In the genomic region with DNA sequence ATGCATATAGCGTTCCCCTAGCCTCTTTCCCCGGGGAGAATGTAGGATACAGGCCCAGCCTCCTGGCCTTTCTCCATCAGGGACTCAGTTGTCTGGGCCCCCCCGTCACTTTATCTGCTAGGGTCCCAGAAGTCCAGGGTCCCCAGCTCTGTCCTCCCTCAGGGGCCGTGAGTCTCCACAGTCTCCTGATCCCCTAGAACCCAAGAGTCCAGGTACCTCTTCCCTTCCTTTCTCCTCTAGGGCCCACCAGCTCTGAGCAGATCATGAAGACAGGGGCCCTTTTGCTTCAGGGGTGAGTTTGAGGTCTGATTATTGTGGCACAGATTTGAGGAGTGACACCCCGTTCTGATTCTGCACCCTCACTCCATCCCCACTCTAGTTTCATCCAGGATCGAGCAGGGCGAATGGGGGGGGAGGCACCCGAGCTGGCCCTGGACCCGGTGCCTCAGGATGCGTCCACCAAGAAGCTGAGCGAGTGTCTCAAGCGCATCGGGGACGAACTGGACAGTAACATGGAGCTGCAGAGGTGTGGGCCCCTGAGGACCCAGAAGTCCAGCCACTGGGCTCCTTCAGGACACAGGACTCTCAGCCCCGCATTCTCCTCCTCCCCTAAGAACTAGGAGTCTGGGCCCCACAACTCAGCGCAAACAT, we compare ENCODE assay signal across 9 cellular contexts. TPM values are rescaled to one million over a fixed set of nuclear protein-coding genes. Genes with fewer than 3 reads are reported as not detected.
DNase-seq lines count a peak whose midpoint lies in the region; ATAC-seq, FAIRE-seq and TF ChIP-seq lines count a peak whose summit lies in the region.
"Had no signal": no experiment of that assay in that cellular context is flagged by ENCODE, and none has a peak within 500 bp of the region (broad histone marks: within the 10 kb centered on the region; RNA-seq: fewer than 3 reads in every experiment).

No MANE protein-coding gene starts in this region.

- TF ChIP-seq RAD21 in GM12878 (IDR thresholded peaks at IDR 0.05; ENCODE audit: insufficient read depth, low read depth, low read length): no peak

- no peaks in the 10 kb centered on the region; a peak in 1 of 4 replicates for H3K36me3 ChIP-seq in GM12878 (ENCODE audit: control insufficient read depth in 2 of 2, insufficient read depth in 2 of 2, low read length in 1 of 2)
- peaks cover 9% of the 10 kb centered on the region for H3K36me3 ChIP-seq in upper lobe of right lung

- peak overlapping the region; percentile 99 for H3K4me2 ChIP-seq in GM12878 (ENCODE audit: control insufficient read depth, insufficient read depth)

- no peak for TF ChIP-seq EP300 in GM12878 (IDR thresholded peaks at IDR 0.05; ENCODE audit: borderline replicate concordance in 1 of 2, control insufficient read depth in 1 of 2, low read depth in 2 of 2, low read length in 2 of 2)

- CTCF ChIA-PET in activated naive CD4-positive, alpha-beta T cell treated with anti-CD3 and anti-CD28 coated beads, Interleukin-2, amount 10 ng/mL, durations not matched to agents 7 days and 5 days (lab: Charles Lee): no interaction called here
- CTCF ChIA-PET in GM12878 (lab: Yijun Ruan, JAX): interaction anchor here (1.6 to 2.1 kb wide), 3 partner anchors 11 to 167 kb away, joined by 4 to 10 read pairs (median 7); no protein-coding TSS in a partner anchor

- H3K4me3 Mint-ChIP-seq in activated naive CD4-positive, alpha-beta T cell treated with anti-CD3 and anti-CD28 coated beads, Interleukin-2, amount 10 ng/mL, durations not matched to agents 7 days and 5 days: peak overlapping the region; percentile 79
- peak overlapping the region; percentile 94 for H3K4me3 Mint-ChIP-seq in memory B cell

- peaks cover 23% of the 10 kb centered on the region for H3K79me2 ChIP-seq in GM12878 (ENCODE audit: control insufficient read depth, insufficient read depth, low read length)

- intact Hi-C loops in GM12878 (cut with micrococcal nuclease; ENCODE audit: unreplicated experiment): no loop called here
- intact Hi-C loops in upper lobe of right lung (cut with DNase I): no loop called here

- no peak for ATAC-seq in GM12878
- no peak for ATAC-seq in memory B cell (ENCODE audit: low read depth)
- no peak for ATAC-seq in upper lobe of right lung
- ATAC-seq in GM18520 (IDR thresholded peaks at IDR 0.05; ENCODE audit: unreplicated experiment): no peak

- no peaks in the 10 kb centered on the region for H3K9me3 ChIP-seq in GM12878 (replicated peaks; ENCODE audit: control insufficient read depth, insufficient read depth, low read length)
- no peaks in the 10 kb centered on the region for H3K9me3 ChIP-seq in upper lobe of right lung

- no peaks in the 10 kb centered on the region for H3K9me3 Mint-ChIP-seq in activated naive CD4-positive, alpha-beta T cell treated with anti-CD3 and anti-CD28 coated beads, Interleukin-2, amount 10 ng/mL, durations not matched to agents 7 days and 5 days
- H3K9me3 Mint-ChIP-seq in memory B cell: no peaks in the 10 kb centered on the region

- TF ChIP-seq POLR2A in GM12878 (IDR thresholded peaks at IDR 0.05; ENCODE audit: low read depth, low read length): no peak

- H3K27me3 Mint-ChIP-seq in activated naive CD4-positive, alpha-beta T cell treated with anti-CD3 and anti-CD28 coated beads, Interleukin-2, amount 10 ng/mL, durations not matched to agents 7 days and 5 days: peaks cover 8% of the 10 kb centered on the region
- H3K27me3 Mint-ChIP-seq in memory B cell: no peaks in the 10 kb centered on the region

- H3K4me1 ChIP-seq in GM12878 (ENCODE audit: control insufficient read depth, insufficient read depth, low read length): peaks cover 5% of the 10 kb centered on the region; the same call in 1 of the 2 replicates
- peaks cover 13% of the 10 kb centered on the region for H3K4me1 ChIP-seq in upper lobe of right lung

- H3K27me3 ChIP-seq in GM12878 (replicated peaks in 1 of 2; ENCODE audit: control insufficient read depth in 2 of 2, insufficient read depth in 2 of 2, low read length in 1 of 2) (no peaks in the 10 kb centered on the region), upper lobe of right lung (no peaks in the 10 kb centered on the region)

- H3K36me3 Mint-ChIP-seq in activated naive CD4-positive, alpha-beta T cell treated with anti-CD3 and anti-CD28 coated beads, Interleukin-2, amount 10 ng/mL, durations not matched to agents 7 days and 5 days: peaks cover 35% of the 10 kb centered on the region
- peaks cover 10% of the 10 kb centered on the region for H3K36me3 Mint-ChIP-seq in memory B cell

- H3K27ac Mint-ChIP-seq in activated naive CD4-positive, alpha-beta T cell treated with anti-CD3 and anti-CD28 coated beads, Interleukin-2, amount 10 ng/mL, durations not matched to agents 7 days and 5 days: peak overlapping the region; percentile 91
- H3K27ac Mint-ChIP-seq in memory B cell: peak overlapping the region; percentile 26

- BruUV-seq in GM12878 (replicated peaks; lab: Mats Ljungman, UMichigan): no TSS peak

- H3K9ac ChIP-seq in GM12878 (ENCODE audit: control insufficient read depth, insufficient read depth, low read length): peak overlapping the region; percentile 100

- RAD21 ChIA-PET in GM12878 (lab: Charles Lee; ENCODE audit: unreplicated experiment): interaction anchor here (0.9 to 2.4 kb wide), 2 partner anchors 9 to 56 kb away, joined by 3 to 8 read pairs; partner anchors contain the start of gene NUCB1

- WGBS in GM12878 (ENCODE audit: insufficient coverage, insufficient replicate concordance, low lambda C conversion rate, missing lambda C conversion rate): 38% methylated on average over 16 of the region's 16 CpGs

- H3K4me1 Mint-ChIP-seq in activated naive CD4-positive, alpha-beta T cell treated with anti-CD3 and anti-CD28 coated beads, Interleukin-2, amount 10 ng/mL, durations not matched to agents 7 days and 5 days: peaks cover 51% of the 10 kb centered on the region
- H3K4me1 Mint-ChIP-seq in memory B cell: peaks cover 19% of the 10 kb centered on the region

- FAIRE-seq in GM12878 (lab: Jason Lieb, UNC): no peak

- DNase-seq in activated naive CD4-positive, alpha-beta T cell treated with anti-CD3 and anti-CD28 coated beads, Interleukin-2, amount 10 ng/mL, durations not matched to agents 7 days and 5 days: no peak
- DNase-seq in activated naive CD4-positive, alpha-beta T cell treated with Interleukin-2 at 50 U/mL for 16 hours: no peak
- DNase-seq in GM12878 (ENCODE audit: low read depth, low spot score) (no peak), memory B cell (ENCODE audit: low spot score in 2 of 2) (no peak), upper lobe of right lung (no peak), NCI-H1092 treated with DMSO at 0.1 percent for 48 hours (lab: John Stamatoyannopoulos, UW) (no peak), nucleus accumbens (lab: John Stamatoyannopoulos, UW) (no peak)

- H2AFZ ChIP-seq in GM12878 (ENCODE audit: control insufficient read depth, low read depth, low read length): peak overlapping the region; percentile 75; the same call in 1 of the 2 replicates

- in situ Hi-C loops in GM12878 (cut with MboI): no loop called here

- peak overlapping the region; percentile 98 for H3K4me3 ChIP-seq in GM12878
- peak overlapping the region; percentile 97 for H3K4me3 ChIP-seq in upper lobe of right lung

- SMC1A ChIA-PET in GM12878 (lab: Charles Lee; ENCODE audit: uncharacterized antibody, unreplicated experiment): interaction anchor here (1.1 to 1.9 kb wide), 5 partner anchors 23 to 167 kb away, joined by 3 to 6 read pairs (median 3); partner anchors contain the start of gene NUCB1

- no peaks in the 10 kb centered on the region for H4K20me1 ChIP-seq in GM12878 (ENCODE audit: control insufficient read depth, insufficient read depth)

- H3K27ac ChIP-seq in GM12878 (ENCODE audit: control insufficient read depth, insufficient read depth) (peak overlapping the region; percentile 99), upper lobe of right lung (peak overlapping the region; percentile 92)

- POLR2A ChIA-PET in GM12878 (lab: Charles Lee): interaction anchor here (0.5 to 2.7 kb wide), 6 partner anchors 8 to 81 kb away, joined by 3 to 13 read pairs (median 8); partner anchors contain the start of genes DHDH, FTL and NUCB1

- no peak for TF ChIP-seq CTCF in GM12878 (IDR thresholded peaks at IDR 0.05 in 2 of 3, conservative IDR thresholded peaks at IDR 0.05 in 1 of 3; ENCODE audit: control insufficient read depth in 2 of 3, extremely low read depth in 1 of 3, insufficient read depth in 1 of 3, low read depth in 3 of 3, low read length in 3 of 3)
- TF ChIP-seq CTCF in upper lobe of right lung (IDR thresholded peaks at IDR 0.05): no peak

RNA-seq across cellular contexts. Expression of gene BAX, which starts 0.8 kb away (rescaled TPM):
- 45.7 and 48.8 TPM in 2 replicates for total RNA-seq in GM12878 (2013; cell fraction: nucleolus; rRNA removed)
- total RNA-seq in GM12878 (2014; rRNA removed) (114 and 119 TPM in 2 replicates), GM12878 (2014; rRNA removed; fragmentation: Illumina TruSeq; extraction: Trizol) (73.1 and 73.4 TPM in 2 replicates), GM12878 (2021) (221 and 223 TPM in 2 replicates), upper lobe of right lung (127 TPM)
- polyA plus RNA-seq in GM12878 (2011; ENCODE audit: low read depth): 270 TPM
- polyA plus RNA-seq in GM12878 (2011; rRNA removed) (104 and 163 TPM in 2 replicates), GM12878 (2014; fragmentation: Illumina TruSeq; extraction: Trizol) (61.4 and 122 TPM in 2 replicates), GM12878 (2014; fragmentation: Nextera tagmentation; extraction: Ambion mirVana) (10 to 100 TPM in 1 of 2 experiments, 1 to 10 TPM in 1; 7.2 to 15.3 TPM), GM12878 (2014; rRNA removed) (205 and 237 TPM in 2 replicates), GM12878 (2016; fragmentation: Nextera tagmentation; extraction: Ambion mirVana) (100 to 1,000 TPM; 152 to 164 TPM)
- polyA plus RNA-seq in GM12878 (2011; cell fraction: cytosol; rRNA removed): 226 and 231 TPM in 2 replicates
- 190 and 218 TPM in 2 replicates for polyA plus RNA-seq in GM12878 (2011; cell fraction: nucleus; rRNA removed)
- 155 and 219 TPM in 2 replicates for polyA plus RNA-seq in GM12878 (2012)
- polyA minus RNA-seq in GM12878 (2011; rRNA and poly(A)+ RNA removed): 47.0 and 93.4 TPM in 2 replicates
- polyA minus RNA-seq in GM12878 (2011; cell fraction: cytosol; rRNA and poly(A)+ RNA removed): 68.7 and 69.7 TPM in 2 replicates
- 66.3 and 104 TPM in 2 replicates for polyA minus RNA-seq in GM12878 (2011; cell fraction: nucleus; rRNA and poly(A)+ RNA removed)

RNA-seq across cellular contexts. Expression of gene FTL, which starts 9.7 kb away (rescaled TPM):
- total RNA-seq in GM12878 (2013; cell fraction: nucleolus; rRNA removed): 86.0 and 88.4 TPM in 2 replicates
- total RNA-seq in GM12878 (2014; rRNA removed): 1,329 and 1,429 TPM in 2 replicates
- 1,207 and 1,334 TPM in 2 replicates for total RNA-seq in GM12878 (2014; rRNA removed; fragmentation: Illumina TruSeq; extraction: Trizol)
- total RNA-seq in GM12878 (2021): 994 and 1,017 TPM in 2 replicates
- 1,181 TPM for polyA plus RNA-seq in GM12878 (2011; ENCODE audit: low read depth)
- 148 and 364 TPM in 2 replicates for polyA plus RNA-seq in GM12878 (2011; rRNA removed)
- polyA plus RNA-seq in GM12878 (2011; cell fraction: cytosol; rRNA removed): 1,075 and 1,106 TPM in 2 replicates
- polyA plus RNA-seq in GM12878 (2011; cell fraction: nucleus; rRNA removed): 345 and 359 TPM in 2 replicates
- polyA plus RNA-seq in GM12878 (2012): 1,628 and 2,313 TPM in 2 replicates
- 1,187 and 1,762 TPM in 2 replicates for polyA plus RNA-seq in GM12878 (2014; fragmentation: Illumina TruSeq; extraction: Trizol)
- 1,000 to 10,000 TPM; 5,502 to 8,913 TPM for polyA plus RNA-seq in GM12878 (2014; fragmentation: Nextera tagmentation; extraction: Ambion mirVana)
- 1,363 and 1,437 TPM in 2 replicates for polyA plus RNA-seq in GM12878 (2014; rRNA removed)
- polyA plus RNA-seq in GM12878 (2016; fragmentation: Nextera tagmentation; extraction: Ambion mirVana): 1,000 to 10,000 TPM; 4,849 to 4,896 TPM
- 168 and 426 TPM in 2 replicates for polyA minus RNA-seq in GM12878 (2011; rRNA and poly(A)+ RNA removed)
- polyA minus RNA-seq in GM12878 (2011; cell fraction: cytosol; rRNA and poly(A)+ RNA removed): 172 and 175 TPM in 2 replicates
- 67.8 and 78.5 TPM in 2 replicates for polyA minus RNA-seq in GM12878 (2011; cell fraction: nucleus; rRNA and poly(A)+ RNA removed)
- 7,346 TPM for total RNA-seq in upper lobe of right lung

RNA-seq across cellular contexts. Expression of gene DHDH, which starts 21.9 kb away (rescaled TPM):
- total RNA-seq in GM12878 (2013; cell fraction: nucleolus; rRNA removed): not detected in 2 replicates
- not detected in 2 replicates for total RNA-seq in GM12878 (2014; rRNA removed)
- total RNA-seq in GM12878 (2014; rRNA removed; fragmentation: Illumina TruSeq; extraction: Trizol): not detected in 2 replicates
- not detected in 2 replicates for total RNA-seq in GM12878 (2021)
- polyA plus RNA-seq in GM12878 (2011; ENCODE audit: low read depth): not detected
- polyA plus RNA-seq in GM12878 (2011; rRNA removed): 0.15 and 0.23 TPM in 2 replicates
- 0.25 and 0.28 TPM in 2 replicates for polyA plus RNA-seq in GM12878 (2011; cell fraction: cytosol; rRNA removed)
- polyA plus RNA-seq in GM12878 (2011; cell fraction: nucleus; rRNA removed): 0.16 and 0.26 TPM in 2 replicates
- 1.1 and 1.2 TPM in 2 replicates for polyA plus RNA-seq in GM12878 (2012)
- not detected in 2 replicates for polyA plus RNA-seq in GM12878 (2014; fragmentation: Illumina TruSeq; extraction: Trizol)
- polyA plus RNA-seq in GM12878 (2014; fragmentation: Nextera tagmentation; extraction: Ambion mirVana): under 1 TPM in 1 of 2 experiments, not detected in 1; 0.13 TPM
- polyA plus RNA-seq in GM12878 (2014; rRNA removed): 0.19 TPM in 1 of 2 replicates, not detected in the other
- under 1 TPM in 1 of 2 experiments, not detected in 1; 0.21 TPM for polyA plus RNA-seq in GM12878 (2016; fragmentation: Nextera tagmentation; extraction: Ambion mirVana)
- polyA minus RNA-seq in GM12878 (2011; rRNA and poly(A)+ RNA removed): not detected in 2 replicates
- not detected in 2 replicates for polyA minus RNA-seq in GM12878 (2011; cell fraction: cytosol; rRNA and poly(A)+ RNA removed)
- polyA minus RNA-seq in GM12878 (2011; cell fraction: nucleus; rRNA and poly(A)+ RNA removed): not detected in 2 replicates
- total RNA-seq in upper lobe of right lung: 3.0 TPM
- total RNA-seq: RPMI7951 had no signal

RNA-seq across cellular contexts. Expression of gene GYS1, which starts 37.7 kb away (rescaled TPM):
- 77.6 and 83.1 TPM in 2 replicates for total RNA-seq in GM12878 (2013; cell fraction: nucleolus; rRNA removed)
- 35.4 and 39.5 TPM in 2 replicates for total RNA-seq in GM12878 (2014; rRNA removed)
- 20.2 and 21.5 TPM in 2 replicates for total RNA-seq in GM12878 (2014; rRNA removed; fragmentation: Illumina TruSeq; extraction: Trizol)
- 37.3 and 40.2 TPM in 2 replicates for total RNA-seq in GM12878 (2021)
- 30.6 TPM for polyA plus RNA-seq in GM12878 (2011; ENCODE audit: low read depth)
- 36.0 and 62.0 TPM in 2 replicates for polyA plus RNA-seq in GM12878 (2011; rRNA removed)
- 72.2 and 76.1 TPM in 2 replicates for polyA plus RNA-seq in GM12878 (2011; cell fraction: cytosol; rRNA removed)
- 87.8 and 91.9 TPM in 2 replicates for polyA plus RNA-seq in GM12878 (2011; cell fraction: nucleus; rRNA removed)
- polyA plus RNA-seq in GM12878 (2012): 49.4 and 54.4 TPM in 2 replicates
- polyA plus RNA-seq in GM12878 (2014; fragmentation: Illumina TruSeq; extraction: Trizol): 40.6 and 44.3 TPM in 2 replicates
- polyA plus RNA-seq in GM12878 (2014; fragmentation: Nextera tagmentation; extraction: Ambion mirVana): 1 to 10 TPM; 3.7 to 5.8 TPM
- 42.2 and 45.5 TPM in 2 replicates for polyA plus RNA-seq in GM12878 (2014; rRNA removed)
- 10 to 100 TPM; 37.3 to 40.6 TPM for polyA plus RNA-seq in GM12878 (2016; fragmentation: Nextera tagmentation; extraction: Ambion mirVana)
- polyA minus RNA-seq in GM12878 (2011; rRNA and poly(A)+ RNA removed): 56.8 and 118 TPM in 2 replicates
- polyA minus RNA-seq in GM12878 (2011; cell fraction: cytosol; rRNA and poly(A)+ RNA removed): 23.9 and 29.7 TPM in 2 replicates
- 38.2 and 52.7 TPM in 2 replicates for polyA minus RNA-seq in GM12878 (2011; cell fraction: nucleus; rRNA and poly(A)+ RNA removed)
- total RNA-seq in upper lobe of right lung: 35.1 TPM

RNA-seq across cellular contexts. Expression of gene RUVBL2, which starts 38.3 kb away (rescaled TPM):
- 60.9 and 67.9 TPM in 2 replicates for total RNA-seq in GM12878 (2013; cell fraction: nucleolus; rRNA removed)
- total RNA-seq in GM12878 (2014; rRNA removed) (195 and 202 TPM in 2 replicates), GM12878 (2014; rRNA removed; fragmentation: Illumina TruSeq; extraction: Trizol) (80.3 and 97.0 TPM in 2 replicates), GM12878 (2021) (134 and 142 TPM in 2 replicates), upper lobe of right lung (37.6 TPM)
- 38.4 TPM for polyA plus RNA-seq in GM12878 (2011; ENCODE audit: low read depth)
- polyA plus RNA-seq in GM12878 (2011; rRNA removed) (58.7 and 117 TPM in 2 replicates), GM12878 (2014; fragmentation: Illumina TruSeq; extraction: Trizol) (11.8 and 53.8 TPM in 2 replicates), GM12878 (2014; fragmentation: Nextera tagmentation; extraction: Ambion mirVana) (10 to 100 TPM; 33.8 to 70.6 TPM), GM12878 (2014; rRNA removed) (142 and 166 TPM in 2 replicates), GM12878 (2016; fragmentation: Nextera tagmentation; extraction: Ambion mirVana) (100 to 1,000 TPM; 214 to 224 TPM)
- 182 and 281 TPM in 2 replicates for polyA plus RNA-seq in GM12878 (2011; cell fraction: cytosol; rRNA removed)
- polyA plus RNA-seq in GM12878 (2011; cell fraction: nucleus; rRNA removed): 206 and 275 TPM in 2 replicates
- polyA plus RNA-seq in GM12878 (2012): 88.4 and 111 TPM in 2 replicates
- 125 and 207 TPM in 2 replicates for polyA minus RNA-seq in GM12878 (2011; rRNA and poly(A)+ RNA removed)
- 59.3 and 70.5 TPM in 2 replicates for polyA minus RNA-seq in GM12878 (2011; cell fraction: cytosol; rRNA and poly(A)+ RNA removed)
- polyA minus RNA-seq in GM12878 (2011; cell fraction: nucleus; rRNA and poly(A)+ RNA removed): 47.3 and 83.5 TPM in 2 replicates
